In genomic region chr3:13569641-13570390, GRCh38 we compare ENCODE assay signal across 1 cellular context.
TF ChIP-seq lines count a peak whose summit lies in the region.

No MANE protein-coding gene starts in this region.

TF ChIP-seq in GM12878, 131 proteins besides CTCF, POLR2A, EP300 and RAD21:
- TF ChIP-seq BCL3 (IDR thresholded peaks at IDR 0.05; ENCODE audit: borderline replicate concordance, insufficient read depth, low read depth, low read length, poor library complexity, severe bottlenecking): peak; percentile 45
- no peak for TF ChIP-seq SRF (IDR thresholded peaks at IDR 0.05; ENCODE audit: low read depth in 2 of 2, low read length in 2 of 2)
- TF ChIP-seq TCF3 (IDR thresholded peaks at IDR 0.05; ENCODE audit: borderline replicate concordance, insufficient read depth, low read depth, low read length): 0 out of 2 replicates have a peak, but pooled peaks have one; percentile 24
